11 cellular contexts compared by ENCODE assay signal in the genomic region with DNA sequence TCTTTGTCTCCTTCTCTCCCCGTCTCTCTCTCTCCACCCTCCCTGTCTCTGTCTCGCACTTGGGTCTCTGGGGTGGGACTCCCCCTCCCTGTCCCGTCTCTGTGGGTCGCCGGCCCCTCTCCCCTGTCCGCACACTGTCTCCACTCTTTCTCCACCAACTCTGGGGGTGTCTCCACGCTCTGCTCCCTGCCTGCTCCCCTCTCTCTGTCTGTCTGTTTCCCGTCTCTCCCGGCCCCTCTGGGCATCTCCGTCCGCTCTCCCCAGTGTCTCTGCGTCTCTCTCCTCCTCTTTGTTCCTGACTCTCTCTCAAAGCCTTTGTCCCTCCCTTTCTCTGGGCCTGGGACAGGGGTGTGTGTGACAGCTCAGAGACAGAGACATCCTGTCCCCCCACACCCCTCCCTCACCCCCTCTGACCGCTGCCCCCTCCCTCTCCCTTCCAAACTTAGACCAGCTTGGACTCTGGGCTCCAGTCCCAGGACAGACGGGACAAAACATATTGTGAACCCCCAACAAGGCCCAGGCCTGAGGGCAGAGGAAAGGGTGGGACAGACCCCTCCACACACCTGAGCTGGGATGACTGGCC. TPM values are rescaled to one million over a fixed set of nuclear protein-coding genes. Genes with fewer than 3 reads are reported as not detected.
DNase-seq lines count a peak whose midpoint lies in the region; TF ChIP-seq lines count a peak whose summit lies in the region.
"Had no signal": no experiment of that assay in that cellular context is flagged by ENCODE, and none has a peak within 500 bp of the region (broad histone marks: within the 10 kb centered on the region; RNA-seq: fewer than 3 reads in every experiment).

No MANE protein-coding gene starts in this region.

- peak overlapping the region; percentile 81 for H3K9ac ChIP-seq in BLaER1

- DNase-seq in left ventricle myocardium inferior (peak; percentile 69), islet precursor cell (no peak), NCI-H524 treated with DMSO at 0.1 percent for 48 hours (lab: John Stamatoyannopoulos, UW) (no peak)
- DNase-seq: activated naive CD8-positive, alpha-beta T cell treated with anti-CD3 and anti-CD28 coated beads, Interleukin-2, amount 50 U/mL, for 24 hours; effector CD4-positive, alpha-beta T cell; EL; naive B cell; NCI-H2081; stimulated activated CD4-positive, alpha-beta T cell treated with anti-CD3 and anti-CD28 coated beads, Interleukin-15, amount 100 ng/mL, for 24 hours; stimulated activated naive CD4-positive, alpha-beta T cell had no signal

- H3K4me2 ChIP-seq in BLaER1: peak overlapping the region; percentile 85

- peak overlapping the region; percentile 47; the same call in 1 of the 2 replicates for H3K4me3 ChIP-seq in BLaER1
- H3K4me3 ChIP-seq in left ventricle myocardium inferior: peak overlapping the region; percentile 55

- intact Hi-C loops in left ventricle myocardium inferior (cut with micrococcal nuclease): no loop called here

- H3K4me1 ChIP-seq in BLaER1: peaks cover 67% of the 10 kb centered on the region
- peaks cover 54% of the 10 kb centered on the region for H3K4me1 ChIP-seq in left ventricle myocardium inferior

- H3K27ac ChIP-seq in BLaER1 (peak overlapping the region; percentile 95), left ventricle myocardium inferior (replicated peaks) (peak overlapping the region; percentile 96)

- H4K20me1 ChIP-seq in BLaER1: no peaks in the 10 kb centered on the region

- no peaks in the 10 kb centered on the region for H3K36me3 ChIP-seq in BLaER1
- no peaks in the 10 kb centered on the region for H3K36me3 ChIP-seq in left ventricle myocardium inferior

- TF ChIP-seq CTCF in left ventricle myocardium inferior (IDR thresholded peaks at IDR 0.05; ENCODE audit: borderline replicate concordance): no peak

- H3K27me3 ChIP-seq in BLaER1 (no peaks in the 10 kb centered on the region), left ventricle myocardium inferior (ENCODE audit: low read depth) (peaks cover 11% of the 10 kb centered on the region)

- H3K9me3 ChIP-seq in BLaER1: no peaks in the 10 kb centered on the region
- no peaks in the 10 kb centered on the region for H3K9me3 ChIP-seq in left ventricle myocardium inferior (replicated peaks)

RNA-seq across cellular contexts. Expression of gene SBK3, which starts 0.7 kb away (rescaled TPM):
- total RNA-seq in left ventricle myocardium inferior: 21.1 TPM

RNA-seq across cellular contexts. Expression of gene SBK2, which starts 9.1 kb away (rescaled TPM):
- 6.5 TPM for total RNA-seq in left ventricle myocardium inferior

RNA-seq across cellular contexts. Expression of gene ZNF579, which starts 34.6 kb away (rescaled TPM):
- 11.5 TPM for total RNA-seq in left ventricle myocardium inferior

RNA-seq across cellular contexts. Expression of gene FIZ1, which starts 53.3 kb away (rescaled TPM):
- total RNA-seq in left ventricle myocardium inferior: 16.0 TPM

RNA-seq across cellular contexts. Expression of gene ZNF524, which starts 54.1 kb away (rescaled TPM):
- total RNA-seq in left ventricle myocardium inferior: 15.6 TPM
